Comparison of ENCODE assay signal across 8 cellular contexts in genomic region chr6:26537846-26538571, GRCh38. TPM values are rescaled to one million over a fixed set of nuclear protein-coding genes. Genes with fewer than 3 reads are reported as not detected.
DNase-seq lines count a peak whose midpoint lies in the region; ATAC-seq and TF ChIP-seq lines count a peak whose summit lies in the region.

Gene HMGN4 (plus strand): TSS chr6:26538366. CDS start chr6:26545207, 6,841 bp downstream.

- H3K4me1 ChIP-seq in gastroesophageal sphincter (peaks cover 3 to 70% (median 21%) of the 10 kb centered on the region in 3 donors), testis (peaks cover 30% of the 10 kb centered on the region)

- H3K4me3 ChIP-seq in HFF-Myc (replicated peaks; ENCODE audit: low read depth, low read length) (peak within 1 kb of the TSS; percentile 87), NB4 (ENCODE audit: low read depth, low read length) (peak within 1 kb of the TSS; percentile 80), gastroesophageal sphincter (peak within 1 kb of the TSS; percentile 89 to 98), testis (peak within 1 kb of the TSS; percentile 71 to 89)

- H3K27me3 ChIP-seq in gastroesophageal sphincter (no peaks in the 10 kb centered on the region), testis (no peaks in the 10 kb centered on the region)

- DNase-seq in GM03348 (ENCODE audit: low spot score) (peak; percentile 90), HFF-Myc (ENCODE audit: extremely low read depth, low read depth) (no peak), NB4 (ENCODE audit: low read depth) (peak; percentile 92), SK-N-DZ (ENCODE audit: low spot score) (peak; percentile 94), occipital lobe (lab: John Stamatoyannopoulos, UW) (peak; percentile 79), testis (peak; percentile 88)
- DNase-seq in activated naive CD4-positive, alpha-beta T cell treated with Interleukin-2 at 50 U/mL for 16 hours = peak; percentile 81

- no peak for TF ChIP-seq EP300 in gastroesophageal sphincter (IDR thresholded peaks at IDR 0.05)

- peak; percentile 58 for TF ChIP-seq POLR2A in NB4 (IDR thresholded peaks at IDR 0.05; ENCODE audit: extremely low read depth, insufficient read length)
- TF ChIP-seq POLR2A in gastroesophageal sphincter (IDR thresholded peaks at IDR 0.05) = peak; percentile 46 to 57
- TF ChIP-seq POLR2A in testis (IDR thresholded peaks at IDR 0.05) = no peak

- H3K9me3 ChIP-seq in gastroesophageal sphincter = no peaks in the 10 kb centered on the region
- no peaks in the 10 kb centered on the region for H3K9me3 ChIP-seq in testis

- TF ChIP-seq CTCF in HFF-Myc (IDR thresholded peaks at IDR 0.05; ENCODE audit: low read depth, low read length, missing control alignments) = no peak
- no peak for TF ChIP-seq CTCF in NB4 (IDR thresholded peaks at IDR 0.05; ENCODE audit: low read depth, low read length)
- TF ChIP-seq CTCF in gastroesophageal sphincter (IDR thresholded peaks at IDR 0.05) = peak in 2 of 4 experiments; percentile 10 to 28
- TF ChIP-seq CTCF in testis (IDR thresholded peaks at IDR 0.05) = no peak

- peak within 1 kb of the TSS; percentile 95 to 98 (median 96) for H3K27ac ChIP-seq in gastroesophageal sphincter
- peak within 1 kb of the TSS; percentile 92 to 96 for H3K27ac ChIP-seq in testis

- WGBS in gastroesophageal sphincter (ENCODE audit: low coverage in 1 of 2), 2 donors = 0 to 1% methylated on average over 12 to 18 of the region's 49 CpGs
- 0 to 1% methylated on average over 29 to 45 of the region's 49 CpGs for WGBS in testis, 2 donors

- ATAC-seq in gastroesophageal sphincter = peak; percentile 85

- H3K36me3 ChIP-seq in gastroesophageal sphincter (peaks cover 0 to 18% of the 10 kb centered on the region in 2 donors), testis (ENCODE audit: low read depth, missing control alignments) (no peaks in the 10 kb centered on the region)

- intact Hi-C loops in testis (cut with DNase I; ENCODE audit: low total_unique reads) = no loop called here

RNA-seq across cellular contexts. Expression of gene HMGN4, which starts in this region (rescaled TPM):
- polyA plus RNA-seq in SK-N-DZ (2014; cell fraction: cytosol; rRNA removed) = 128 and 134 TPM in 2 replicates
- 60.1 and 87.1 TPM in 2 replicates for polyA plus RNA-seq in SK-N-DZ (2014; cell fraction: nucleus; rRNA removed)
- total RNA-seq in gastroesophageal sphincter (100 to 1,000 TPM in 1 of 4 donors, 10 to 100 TPM in 3; 80.5 to 121 (median 91.6) TPM), occipital lobe (65.8 TPM), testis (10 to 100 TPM; 69.4 to 74.8 TPM)
- polyA plus RNA-seq in testis (ENCODE audit: insufficient read depth, low read depth, low replicate concordance) = 72.2 TPM
